In the genomic region with DNA sequence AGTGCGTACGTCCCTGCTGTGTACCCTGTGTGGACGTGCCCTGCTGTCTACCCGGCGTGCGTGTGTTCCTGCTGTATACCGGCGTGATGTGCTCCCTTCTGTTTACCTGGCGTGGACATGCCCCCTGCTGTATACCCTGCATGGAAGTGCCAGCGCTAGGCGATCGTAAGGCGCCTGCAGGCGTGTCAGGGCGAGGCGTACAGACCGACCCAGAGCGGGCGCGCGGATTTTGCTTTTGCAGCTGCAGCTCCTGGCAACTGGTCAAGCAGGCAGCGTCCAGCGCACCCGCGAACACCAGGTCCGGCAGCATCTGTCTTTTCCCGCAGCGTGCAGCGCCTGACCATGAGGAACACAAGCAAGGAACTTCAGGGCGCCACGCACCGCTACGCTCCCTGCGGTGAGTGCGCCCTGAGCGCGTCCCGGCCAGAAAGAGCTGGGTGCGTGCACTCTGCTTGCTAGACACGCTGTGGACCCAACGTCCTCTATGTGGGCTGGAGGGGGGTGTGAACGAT, we compare ENCODE assay signal across 9 cellular contexts. TPM values are rescaled to one million over a fixed set of nuclear protein-coding genes. Genes with fewer than 3 reads are reported as not detected.
DNase-seq lines count a peak whose midpoint lies in the region; ATAC-seq and TF ChIP-seq lines count a peak whose summit lies in the region.
"Had no signal": no experiment of that assay in that cellular context is flagged by ENCODE, and none has a peak within 500 bp of the region (broad histone marks: within the 10 kb centered on the region; RNA-seq: fewer than 3 reads in every experiment).

No MANE protein-coding gene starts in this region.

- H3K4me1 Mint-ChIP-seq in IgD-negative memory B cell = peaks cover 0 to 13% (median 4%) of the 10 kb centered on the region in 3 donors

- DNase-seq in G401 (ENCODE audit: low spot score) (peak; percentile 16), cardiac fibroblast (ENCODE audit: low read depth in 2 of 2) (peak; percentile 31 to 49), right lobe of liver (peak in 2 of 3 donors; percentile 41 to 57), thyroid gland (peak; percentile 48 to 49), iPS-NIHi11 (ENCODE audit: low spot score) (no peak), AG08395 (ENCODE audit: low spot score) (no peak)

- H3K27ac ChIP-seq in right lobe of liver (no peak overlapping the region), thyroid gland (no peak overlapping the region)

- peaks cover 7% of the 10 kb centered on the region for H3K36me3 Mint-ChIP-seq in IgD-negative memory B cell

- H3K4me1 ChIP-seq in right lobe of liver (peaks cover 0 to 7% (median 0%) of the 10 kb centered on the region in 4 donors), thyroid gland (peaks cover 6 to 12% of the 10 kb centered on the region in 2 donors)

- H3K9me3 ChIP-seq in right lobe of liver (no peaks in the 10 kb centered on the region), thyroid gland (no peaks in the 10 kb centered on the region)

- intact Hi-C loops in right lobe of liver (cut with DNase I) (loop anchor here in 1 of 2 donors (5.0 kb wide), 1 partner anchor 54 kb away; no protein-coding TSS in a partner anchor), thyroid gland (cut with DNase I) (loop anchor here (10.0 kb wide), 1 partner anchor 69 kb away; no protein-coding TSS in a partner anchor)

- H3K27me3 ChIP-seq in right lobe of liver = no peaks in the 10 kb centered on the region
- no peaks in the 10 kb centered on the region for H3K27me3 ChIP-seq in thyroid gland

- peaks cover 18% of the 10 kb centered on the region for H3K27me3 Mint-ChIP-seq in IgD-negative memory B cell

- TF ChIP-seq CTCF in cardiac fibroblast (IDR thresholded peaks at IDR 0.05; ENCODE audit: low read depth, low read length) (no peak), right lobe of liver (IDR thresholded peaks at IDR 0.05) (no peak), thyroid gland (IDR thresholded peaks at IDR 0.05) (no peak)

- in situ Hi-C loops in G401 (cut with HindIII; ENCODE audit: low sequenced_read_pairs) = no loop called here

- ATAC-seq in right lobe of liver = peak; percentile 26 to 46 (median 38)
- ATAC-seq in GM18873 (IDR thresholded peaks at IDR 0.05; ENCODE audit: low FRiP score, unreplicated experiment) = no peak

- TF ChIP-seq POLR2A in right lobe of liver (IDR thresholded peaks at IDR 0.05) (no peak), thyroid gland (IDR thresholded peaks at IDR 0.05) (no peak)

- H3K4me3 ChIP-seq in cardiac fibroblast (replicated peaks in 1 of 2; ENCODE audit: low read depth in 2 of 2, low read length in 2 of 2) = peak overlapping the region; percentile 48 to 65
- peak overlapping the region; percentile 41 to 53 (median 42) for H3K4me3 ChIP-seq in right lobe of liver
- peak overlapping the region; percentile 41 to 48 (median 44) for H3K4me3 ChIP-seq in thyroid gland (replicated peaks in 1 of 3)

- 2% methylated on average over 15 of the region's 42 CpGs for WGBS in right lobe of liver (ENCODE audit: insufficient coverage, low coverage, low lambda C conversion rate, missing lambda C conversion rate)
- 2% methylated on average over 21 to 26 of the region's 42 CpGs for WGBS in thyroid gland, 2 donors

- no peaks in the 10 kb centered on the region for H3K36me3 ChIP-seq in right lobe of liver
- no peaks in the 10 kb centered on the region for H3K36me3 ChIP-seq in thyroid gland

- H3K27ac Mint-ChIP-seq in IgD-negative memory B cell = peak overlapping the region; percentile 80 to 85 (median 81)

- peak overlapping the region; percentile 69 to 90 (median 80) for H3K4me3 Mint-ChIP-seq in IgD-negative memory B cell

- H3K9me3 Mint-ChIP-seq in IgD-negative memory B cell = peaks cover 0 to 2% (median 2%) of the 10 kb centered on the region in 3 donors

RNA-seq across cellular contexts. Expression of gene C7orf57, which starts 0.7 kb away (rescaled TPM):
- total RNA-seq in G401 (2014; rRNA removed; shearing (Covaris generic)) = 0.47 and 0.49 TPM in 2 replicates
- polyA plus RNA-seq in IgD-negative memory B cell = not detected
- total RNA-seq in right lobe of liver = not detected
- total RNA-seq in thyroid gland = not detected

RNA-seq across cellular contexts. Expression of gene SUN3, which starts 7.1 kb away (rescaled TPM):
- total RNA-seq in G401 (2014; rRNA removed; shearing (Covaris generic)) = 0.54 TPM in 1 of 2 replicates, not detected in the other
- not detected for polyA plus RNA-seq in IgD-negative memory B cell
- not detected for total RNA-seq in right lobe of liver
- not detected for total RNA-seq in thyroid gland
- total RNA-seq: T-helper 1 cell treated with Interleukin-12 subunit alpha and Interleukin-12 subunit beta and Interleukin-4 antibody, amounts not matched to agents 30 ng/mL and 1 ng/mL, for 36 hours had no signal

RNA-seq across cellular contexts. Expression of gene UPP1, which starts 53.0 kb away (rescaled TPM):
- total RNA-seq in G401 (2014; rRNA removed; shearing (Covaris generic)) = 55.9 and 56.2 TPM in 2 replicates
- polyA plus RNA-seq in IgD-negative memory B cell = 6.2 TPM
- 10 to 100 TPM in 4 of 6 experiments, 1 to 10 TPM in 2; 7.3 to 19.8 (median 13.1) TPM for total RNA-seq in right lobe of liver
- 10 to 100 TPM; 11.3 to 16.9 (median 15.0) TPM for total RNA-seq in thyroid gland

RNA-seq across cellular contexts. Expression of gene HUS1, which starts 56.6 kb away (rescaled TPM):
- total RNA-seq in G401 (2014; rRNA removed; shearing (Covaris generic)) = 7.5 and 10.9 TPM in 2 replicates
- polyA plus RNA-seq in IgD-negative memory B cell = 38.3 TPM
- total RNA-seq in right lobe of liver = 10 to 100 TPM; 16.1 to 40.5 (median 25.5) TPM
- 10 to 100 TPM; 32.1 to 83.8 (median 39.8) TPM for total RNA-seq in thyroid gland

Comparison
In these comparisons a context has a peak if more than half of its experiments do, and no peak if none do; other contexts are left out.
1. DNase-seq: peak in G401 (single experiment), cardiac fibroblast (2 of 2), right lobe of liver (2 of 3) and thyroid gland (2 of 2); none in iPS-NIHi11 (single experiment) and AG08395 (single experiment).
2. Peak in every context shown above with its lines, with median percentiles within 50 percentile points of each other: H3K4me3 ChIP-seq.